Comparison of ENCODE assay signal across 8 cellular contexts in genomic region chr17:39270923-39271322, GRCh38. TPM values are rescaled to one million over a fixed set of nuclear protein-coding genes. Genes with fewer than 3 reads are reported as not detected.
DNase-seq lines count a peak whose midpoint lies in the region; ATAC-seq and TF ChIP-seq lines count a peak whose summit lies in the region.

No MANE protein-coding gene starts in this region.

- no peaks in the 10 kb centered on the region for H3F3A ChIP-seq in DOHH2 (ENCODE audit: control insufficient read depth, insufficient read depth)

- H3K36me3 ChIP-seq in DOHH2 (ENCODE audit: control insufficient read depth, low read length): no peaks in the 10 kb centered on the region
- H3K36me3 ChIP-seq in mesenchymal stem cell (ENCODE audit: control insufficient read depth in 1 of 2, insufficient read depth in 2 of 2, low read depth in 1 of 2, low read length in 2 of 2): peaks cover 22 to 69% of the 10 kb centered on the region in 2 experiments

- TF ChIP-seq RAD21 in Ishikawa (IDR thresholded peaks at IDR 0.05; ENCODE audit: low read depth): peak; percentile 45

- no peaks in the 10 kb centered on the region for H3K79me1 ChIP-seq in mesenchymal stem cell (replicated peaks; ENCODE audit: low read length, poor library complexity, severe bottlenecking)

- DNase-seq in amniotic epithelial cell (ENCODE audit: low read depth) (peak; percentile 71), mesenchymal stem cell (peak; percentile 51), NCI-H2196 (lab: John Stamatoyannopoulos, UW; ENCODE audit: unreplicated experiment) (no peak)
- DNase-seq in stimulated activated CD8-positive, alpha-beta memory T cell treated with anti-CD3 and anti-CD28 coated beads, Interleukin-4, amount 100 ng/mL, for 48 hours: no peak

- no peaks in the 10 kb centered on the region for H3K9me3 ChIP-seq in DOHH2 (ENCODE audit: control insufficient read depth, insufficient read depth, low read length)
- H3K9me3 ChIP-seq in mesenchymal stem cell (ENCODE audit: control insufficient read depth, low read length): no peaks in the 10 kb centered on the region

- no peaks in the 10 kb centered on the region for H3K27me3 ChIP-seq in DOHH2 (ENCODE audit: control insufficient read depth, low read length)
- no peaks in the 10 kb centered on the region for H3K27me3 ChIP-seq in mesenchymal stem cell (ENCODE audit: control insufficient read depth in 1 of 2, insufficient read depth in 1 of 2, low read length in 2 of 2)

- H4K8ac ChIP-seq in mesenchymal stem cell (ENCODE audit: low read length): no peak overlapping the region

- no peak overlapping the region for H3K4ac ChIP-seq in mesenchymal stem cell (ENCODE audit: low read depth in 1 of 2, low read length in 2 of 2)

- no peak overlapping the region for H2BK12ac ChIP-seq in mesenchymal stem cell (ENCODE audit: low read length in 2 of 2)

- H4K91ac ChIP-seq in mesenchymal stem cell (ENCODE audit: low read length): no peak overlapping the region

- no peak for ATAC-seq in HG03469 (IDR thresholded peaks at IDR 0.05; ENCODE audit: unreplicated experiment)
- no peak for ATAC-seq in activated CD4-positive, CD25-positive, alpha-beta regulatory T cell treated with anti-CD3 and anti-CD28 coated beads, Interleukin-2, amount 50 U/mL, for 24 hours

- H2BK5ac ChIP-seq in mesenchymal stem cell (ENCODE audit: low read depth, low read length, poor library complexity, severe bottlenecking): no peak overlapping the region

- H3K9ac ChIP-seq in mesenchymal stem cell (ENCODE audit: low read length): peak overlapping the region; percentile 60

- 81% methylated on average over 2 of the region's 3 CpGs for WGBS in mesenchymal stem cell

- H2BK120ac ChIP-seq in mesenchymal stem cell (ENCODE audit: low read depth, low read length): no peak overlapping the region

- TF ChIP-seq CTCF in DOHH2 (IDR thresholded peaks at IDR 0.05; ENCODE audit: low read depth, low read length, poor library complexity, severe bottlenecking): peak; percentile 54

- H3K9me2 ChIP-seq in DOHH2 (replicated peaks; ENCODE audit: control insufficient read depth, low read length): no peaks in the 10 kb centered on the region

- no peak overlapping the region for H2AK5ac ChIP-seq in mesenchymal stem cell (ENCODE audit: low read length, severe bottlenecking)

- H3K27ac ChIP-seq in DOHH2 (ENCODE audit: low read depth, low read length) (no peak overlapping the region), mesenchymal stem cell (ENCODE audit: low read length, poor library complexity, severe bottlenecking) (no peak overlapping the region)

- H2AFZ ChIP-seq in mesenchymal stem cell (ENCODE audit: low read depth, low read length): no peak overlapping the region

- no peak overlapping the region for H3K18ac ChIP-seq in mesenchymal stem cell (ENCODE audit: low read depth in 1 of 2, low read length in 2 of 2)

- no peak overlapping the region for H3K4me3 ChIP-seq in DOHH2 (ENCODE audit: low read length)
- no peak overlapping the region for H3K4me3 ChIP-seq in mesenchymal stem cell (ENCODE audit: insufficient read depth in 1 of 2, low read depth in 1 of 2, low read length in 2 of 2)

- no peaks in the 10 kb centered on the region for H3K79me2 ChIP-seq in DOHH2 (ENCODE audit: control insufficient read depth, low read length)

- H3K4me2 ChIP-seq in DOHH2 (ENCODE audit: low read length): no peak overlapping the region
- no peak overlapping the region for H3K4me2 ChIP-seq in mesenchymal stem cell (ENCODE audit: low read length, poor library complexity, severe bottlenecking)

- no peak for TF ChIP-seq EP300 in Ishikawa (IDR thresholded peaks at IDR 0.05; ENCODE audit: borderline replicate concordance)

- H3K4me1 ChIP-seq in DOHH2 (ENCODE audit: control insufficient read depth, low read length) (no peaks in the 10 kb centered on the region), mesenchymal stem cell (ENCODE audit: control insufficient read depth, insufficient read depth, low read depth, low read length) (no peaks in the 10 kb centered on the region)

- H2BK15ac ChIP-seq in mesenchymal stem cell (ENCODE audit: low read depth, poor library complexity, severe bottlenecking): no peak overlapping the region

- no peak overlapping the region for H3K23ac ChIP-seq in mesenchymal stem cell (ENCODE audit: low read length in 2 of 2)

- no peak overlapping the region for H3K14ac ChIP-seq in mesenchymal stem cell (ENCODE audit: low read length in 2 of 2)

- no peaks in the 10 kb centered on the region for H4K20me1 ChIP-seq in DOHH2 (ENCODE audit: control insufficient read depth, insufficient read depth, low read depth, low read length)

TF ChIP-seq in Ishikawa, 13 proteins besides CTCF, POLR2A, EP300 and RAD21:
- TF ChIP-seq FOXM1 (IDR thresholded peaks at IDR 0.05; ENCODE audit: borderline replicate concordance, low read depth): no peak
- TF ChIP-seq CEBPB (IDR thresholded peaks at IDR 0.05): no peak
- no peak for TF ChIP-seq ZBTB7A (IDR thresholded peaks at IDR 0.05; ENCODE audit: low read depth)
- no peak for TF ChIP-seq NFIC (IDR thresholded peaks at IDR 0.05)
- no peak for TF ChIP-seq TCF12 (IDR thresholded peaks at IDR 0.05; ENCODE audit: low read depth)
- no peak for TF ChIP-seq REST (IDR thresholded peaks at IDR 0.05; ENCODE audit: low read depth)
- TF ChIP-seq TEAD4 (IDR thresholded peaks at IDR 0.05): no peak
- no peak for TF ChIP-seq MAX (IDR thresholded peaks at IDR 0.05)
- TF ChIP-seq YY1 (IDR thresholded peaks at IDR 0.05; ENCODE audit: low read depth): no peak
- TF ChIP-seq USF1 (IDR thresholded peaks at IDR 0.05): no peak
TF ChIP-seq in Ishikawa: peak in this region for 0.

RNA-seq across cellular contexts. Expression of gene STAC2, which starts 45.2 kb away (rescaled TPM):
- polyA plus RNA-seq in mesenchymal stem cell (2013, experiment 1 of 2): 0.01 TPM
- polyA plus RNA-seq in mesenchymal stem cell (2013, experiment 2 of 2): 0.01 TPM

Comparison
In these comparisons a context has a peak if more than half of its experiments do, and no peak if none do; other contexts are left out.
1. DNase-seq: peak in amniotic epithelial cell (single experiment) and mesenchymal stem cell (single experiment); none in NCI-H2196 (single experiment) and stimulated activated CD8-positive, alpha-beta memory T cell treated with anti-CD3 and anti-CD28 coated beads, Interleukin-4, amount 100 ng/mL, for 48 hours (single experiment).